ENCODE assay signal across 25 cellular contexts in the genomic region with DNA sequence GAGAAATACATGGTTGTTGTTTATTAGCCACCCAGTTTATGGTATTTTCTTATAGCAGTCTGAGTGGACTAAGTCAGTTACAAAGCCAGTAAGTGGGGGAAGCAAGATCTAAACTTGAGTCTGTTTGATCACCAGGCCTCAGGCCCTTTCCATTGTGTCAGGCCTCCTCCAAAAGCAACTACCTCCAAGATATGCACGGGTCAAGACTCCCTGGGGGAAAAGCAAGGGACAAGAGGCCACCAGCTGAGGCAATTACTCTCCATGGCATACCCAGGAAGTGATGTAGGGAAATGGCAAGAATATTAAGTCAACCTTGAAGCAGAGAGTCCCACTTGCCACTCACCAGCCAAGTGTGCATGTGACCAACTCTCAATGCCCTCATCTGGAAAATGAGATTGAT.
"Had no signal": no experiment of that assay in that cellular context is flagged by ENCODE, and none has a peak within 500 bp of the region (broad histone marks: within the 10 kb centered on the region; RNA-seq: fewer than 3 reads in every experiment).

No MANE protein-coding gene starts in this region.

- H3K4me1 Mint-ChIP-seq: immature natural killer cell; naive thymus-derived CD4-positive, alpha-beta T cell; stimulated activated naive B cell treated with anti-CD40 and anti-IgM and Interleukin-4, amounts not matched to agents 10 μg/mL and 1 μg/mL and 100 μg/mL, for 72 hours had no signal

- H3K4me2 ChIP-seq: smooth muscle cell had no signal

- H3K27ac ChIP-seq: left ventricle myocardium inferior, pancreas, prostate gland, right atrium auricular region, right lobe of liver, stomach, testis, thyroid gland, transverse colon, upper lobe of left lung had no signal

- H3K27me3 ChIP-seq: pancreas, right atrium auricular region, right lobe of liver, stomach, testis, thyroid gland, transverse colon, upper lobe of left lung had no signal

- H3K9me3 Mint-ChIP-seq: immature natural killer cell; natural killer cell treated with Interleukin-12 subunit alpha and Interleukin-12 subunit beta and Interleukin-15 and Interleukin-18, amount 100 ng/mL, for 72 hours had no signal

- H3K36me3 ChIP-seq: left ventricle myocardium inferior, pancreas, prostate gland, right atrium auricular region, right lobe of liver, stomach, thyroid gland, transverse colon, upper lobe of left lung had no signal

- H3K9me3 ChIP-seq: left ventricle myocardium inferior, mucosa of descending colon, pancreas, prostate gland, right atrium auricular region, right lobe of liver, stomach, testis, thyroid gland, transverse colon, upper lobe of left lung had no signal

- ATAC-seq: mucosa of descending colon; naive thymus-derived CD4-positive, alpha-beta T cell; natural killer cell treated with Interleukin-12 subunit alpha and Interleukin-12 subunit beta and Interleukin-15 and Interleukin-18, amount 100 ng/mL, for 72 hours; pancreas; right lobe of liver; stimulated activated naive B cell treated with anti-CD40 and anti-IgM and Interleukin-4, amounts not matched to agents 10 μg/mL and 1 μg/mL and 100 μg/mL, for 72 hours; stimulated activated naive CD8-positive, alpha-beta T cell treated with anti-CD3 and anti-CD28 coated beads, Interleukin-15, Interleukin-2, amounts not matched to agents 100 U/mL and 50 U/mL, for 24 hours had no signal

- H3K36me3 Mint-ChIP-seq: immature natural killer cell; natural killer cell treated with Interleukin-12 subunit alpha and Interleukin-12 subunit beta and Interleukin-15 and Interleukin-18, amount 100 ng/mL, for 72 hours had no signal

- H3K27ac Mint-ChIP-seq: immature natural killer cell; naive thymus-derived CD4-positive, alpha-beta T cell; natural killer cell treated with Interleukin-12 subunit alpha and Interleukin-12 subunit beta and Interleukin-15 and Interleukin-18, amount 100 ng/mL, for 72 hours; stimulated activated naive B cell treated with anti-CD40 and anti-IgM and Interleukin-4, amounts not matched to agents 10 μg/mL and 1 μg/mL and 100 μg/mL, for 72 hours had no signal

- DNase-seq: hypothalamus; immature natural killer cell; left ventricle myocardium inferior; midbrain; mucosa of descending colon; naive thymus-derived CD4-positive, alpha-beta T cell; nucleus accumbens; pancreas; posterior cingulate gyrus; right lobe of liver; stimulated activated CD4-positive, alpha-beta T cell treated with anti-CD3 and anti-CD28 coated beads, Interleukin-1b, Interleukin-23, amount 100 ng/mL, for 48 hours; stimulated activated CD4-positive, alpha-beta T cell treated with anti-CD3 and anti-CD28 coated beads, Interleukin-4, amount 100 ng/mL, for 1 hour; stimulated activated naive B cell treated with anti-CD40 and anti-IgM and Interleukin-4, amounts not matched to agents 10 μg/mL and 1 μg/mL and 100 μg/mL, for 72 hours; stimulated activated naive CD8-positive, alpha-beta T cell treated with anti-CD3 and anti-CD28 coated beads, Interleukin-15, Interleukin-2, amounts not matched to agents 100 U/mL and 50 U/mL, for 24 hours; stomach; testis; thyroid gland; transverse colon; upper lobe of left lung had no signal

- H3K4me3 ChIP-seq: left ventricle myocardium inferior, lung, mucosa of descending colon, pancreas, prostate gland, right atrium auricular region, right lobe of liver, smooth muscle cell, stomach, testis, thyroid gland, transverse colon, upper lobe of left lung had no signal

- FAIRE-seq: islet of Langerhans, pancreas had no signal

- H3K4me1 ChIP-seq: left ventricle myocardium inferior, pancreas, prostate gland, right atrium auricular region, right lobe of liver, transverse colon, upper lobe of left lung had no signal

- H3K4me3 Mint-ChIP-seq: immature natural killer cell; naive thymus-derived CD4-positive, alpha-beta T cell; natural killer cell treated with Interleukin-12 subunit alpha and Interleukin-12 subunit beta and Interleukin-15 and Interleukin-18, amount 100 ng/mL, for 72 hours; stimulated activated naive B cell treated with anti-CD40 and anti-IgM and Interleukin-4, amounts not matched to agents 10 μg/mL and 1 μg/mL and 100 μg/mL, for 72 hours had no signal
